Comparison of ENCODE assay signal across 28 cellular contexts in the genomic region with DNA sequence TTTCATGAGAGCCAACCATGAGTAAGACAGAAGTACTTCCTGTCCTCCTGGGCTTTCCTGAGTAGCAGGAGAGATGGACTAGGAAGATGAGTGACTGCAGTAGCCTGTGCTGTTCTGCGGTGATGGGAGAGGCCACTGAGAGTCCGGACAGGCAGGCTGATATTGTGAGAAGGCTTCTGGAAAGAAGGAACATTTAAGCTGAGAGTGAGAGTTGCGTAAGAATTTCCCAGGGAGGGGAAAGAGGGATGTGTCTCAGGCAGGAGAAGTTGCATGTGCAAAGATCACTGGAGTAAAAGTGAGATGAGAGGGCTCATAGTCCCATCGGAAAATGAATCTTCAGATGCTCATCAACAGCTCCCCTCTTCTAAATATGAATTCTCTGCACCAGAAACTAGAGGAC.
"Had no signal": no experiment of that assay in that cellular context is flagged by ENCODE, and none has a peak within 500 bp of the region (broad histone marks: within the 10 kb centered on the region; RNA-seq: fewer than 3 reads in every experiment).

No MANE protein-coding gene starts in this region.

- H3K4me1 Mint-ChIP-seq: naive thymus-derived CD4-positive, alpha-beta T cell; stimulated activated naive B cell treated with anti-CD40 and anti-IgM and Interleukin-4, amounts not matched to agents 10 μg/mL and 1 μg/mL and 100 μg/mL, for 72 hours had no signal

- DNase-seq: islet precursor cell; left ventricle myocardium inferior; mesendoderm; midbrain; mucosa of descending colon; naive thymus-derived CD4-positive, alpha-beta T cell; nucleus accumbens; pancreas; posterior cingulate gyrus; retina; right cardiac atrium; stimulated activated CD4-positive, alpha-beta T cell treated with anti-CD3 and anti-CD28 coated beads, Interleukin-12 subunit alpha, Interleukin-12 subunit beta, amount 100 ng/mL, for 4 hours; stimulated activated CD4-positive, alpha-beta T cell treated with anti-CD3 and anti-CD28 coated beads, Interleukin-15, amount 100 ng/mL, for 24 hours; stimulated activated CD4-positive, alpha-beta T cell treated with anti-CD3 and anti-CD28 coated beads, Interleukin-2, amount 100 ng/mL, for 24 hours; stimulated activated CD4-positive, alpha-beta T cell treated with anti-CD3 and anti-CD28 coated beads, Interleukin-4, amount 100 ng/mL, for 1 hour; stimulated activated naive B cell treated with anti-CD40 and anti-IgM and Interleukin-4, amounts not matched to agents 10 μg/mL and 1 μg/mL and 100 μg/mL, for 72 hours; stimulated activated naive CD8-positive, alpha-beta T cell treated with anti-CD3 and anti-CD28 coated beads, Interleukin-15, Interleukin-2, amounts not matched to agents 100 U/mL and 50 U/mL, for 24 hours; stomach; testis; thyroid gland; transverse colon; upper lobe of left lung had no signal

- H3K4me1 ChIP-seq: left ventricle myocardium inferior, pancreas, prostate gland, stomach, testis, thyroid gland, transverse colon, upper lobe of left lung, vagina had no signal

- FAIRE-seq: pancreas had no signal

- H3K36me3 Mint-ChIP-seq: naive thymus-derived CD4-positive, alpha-beta T cell; natural killer cell treated with Interleukin-12 subunit alpha and Interleukin-12 subunit beta and Interleukin-15 and Interleukin-18, amount 100 ng/mL, for 72 hours; stimulated activated naive B cell treated with anti-CD40 and anti-IgM and Interleukin-4, amounts not matched to agents 10 μg/mL and 1 μg/mL and 100 μg/mL, for 72 hours had no signal

- H3K9me3 ChIP-seq: left ventricle myocardium inferior, mucosa of descending colon, pancreas, prostate gland, stomach, testis, thyroid gland, transverse colon, upper lobe of left lung, vagina had no signal

- H3K27ac ChIP-seq: left ventricle myocardium inferior, pancreas, prostate gland, skin epidermis, stomach, testis, thyroid gland, transverse colon, upper lobe of left lung, vagina had no signal

- H3K4me3 Mint-ChIP-seq: naive thymus-derived CD4-positive, alpha-beta T cell; natural killer cell treated with Interleukin-12 subunit alpha and Interleukin-12 subunit beta and Interleukin-15 and Interleukin-18, amount 100 ng/mL, for 72 hours; neural crest cell; stimulated activated naive B cell treated with anti-CD40 and anti-IgM and Interleukin-4, amounts not matched to agents 10 μg/mL and 1 μg/mL and 100 μg/mL, for 72 hours had no signal

- H3K27me3 ChIP-seq: stomach, testis, thyroid gland, transverse colon, upper lobe of left lung, vagina had no signal

- H3K36me3 ChIP-seq: left ventricle myocardium inferior, pancreas, prostate gland, stomach, thyroid gland, transverse colon, upper lobe of left lung, vagina had no signal

- H3K4me3 ChIP-seq: left ventricle myocardium inferior, lung, mucosa of descending colon, pancreas, prostate gland, skin epidermis, stomach, testis, thyroid gland, transverse colon, upper lobe of left lung, vagina had no signal

- ATAC-seq: mucosa of descending colon; naive thymus-derived CD4-positive, alpha-beta T cell; natural killer cell treated with Interleukin-12 subunit alpha and Interleukin-12 subunit beta and Interleukin-15 and Interleukin-18, amount 100 ng/mL, for 72 hours; pancreas; right cardiac atrium; stimulated activated naive B cell treated with anti-CD40 and anti-IgM and Interleukin-4, amounts not matched to agents 10 μg/mL and 1 μg/mL and 100 μg/mL, for 72 hours; stimulated activated naive CD8-positive, alpha-beta T cell treated with anti-CD3 and anti-CD28 coated beads, Interleukin-15, Interleukin-2, amounts not matched to agents 100 U/mL and 50 U/mL, for 24 hours had no signal

- H3K27ac Mint-ChIP-seq: naive thymus-derived CD4-positive, alpha-beta T cell; natural killer cell treated with Interleukin-12 subunit alpha and Interleukin-12 subunit beta and Interleukin-15 and Interleukin-18, amount 100 ng/mL, for 72 hours; stimulated activated naive B cell treated with anti-CD40 and anti-IgM and Interleukin-4, amounts not matched to agents 10 μg/mL and 1 μg/mL and 100 μg/mL, for 72 hours had no signal

- H3K9me3 Mint-ChIP-seq: natural killer cell treated with Interleukin-12 subunit alpha and Interleukin-12 subunit beta and Interleukin-15 and Interleukin-18, amount 100 ng/mL, for 72 hours; neural crest cell had no signal

- H3K27me3 Mint-ChIP-seq: naive thymus-derived CD4-positive, alpha-beta T cell; natural killer cell treated with Interleukin-12 subunit alpha and Interleukin-12 subunit beta and Interleukin-15 and Interleukin-18, amount 100 ng/mL, for 72 hours; stimulated activated naive B cell treated with anti-CD40 and anti-IgM and Interleukin-4, amounts not matched to agents 10 μg/mL and 1 μg/mL and 100 μg/mL, for 72 hours had no signal
